21 cellular contexts compared by ENCODE assay signal in genomic region chr3:195009607-195010006, GRCh38.
DNase-seq lines count a peak whose midpoint lies in the region; ATAC-seq and TF ChIP-seq lines count a peak whose summit lies in the region.
"Had no signal": no experiment of that assay in that cellular context is flagged by ENCODE, and none has a peak within 500 bp of the region (broad histone marks: within the 10 kb centered on the region; RNA-seq: fewer than 3 reads in every experiment).

No MANE protein-coding gene starts in this region.

- H3K4me1 ChIP-seq in RWPE2 (ENCODE audit: insufficient read depth, poor library complexity, severe bottlenecking), result no peaks in the 10 kb centered on the region

- DNase-seq in CD1c-positive myeloid dendritic cell (ENCODE audit: extremely low spot score) (peak; percentile 47), MV-4-11 (lab: John Stamatoyannopoulos, UW) (peak; percentile 82), RWPE2 (ENCODE audit: low spot score) (peak; percentile 3), sciatic nerve (ENCODE audit: low spot score) (peak; percentile 41)
- DNase-seq in activated CD4-positive, alpha-beta T cell treated with anti-CD3 and anti-CD28 coated beads for 1 hour, result no peak
- no peak for DNase-seq in stimulated activated CD4-positive, alpha-beta T cell treated with anti-CD3 and anti-CD28 coated beads, Interleukin-1b, Interleukin-23, amount 100 ng/mL, for 48 hours
- DNase-seq: ACHN; AML-193; Calu3; CD4-positive, alpha-beta memory T cell; DMS53; GOT3; KBM-7; NCI-H1105 treated with DMSO at 0.1 percent for 48 hours; NCI-H187; NCI-H226; NCI-H524 treated with DMSO at 0.1 percent for 48 hours; PC-9; SK-N-SH; T-cell had no signal

- no peak overlapping the region for H3K27ac ChIP-seq in RWPE2 (ENCODE audit: poor library complexity, severe bottlenecking)
- H3K27ac ChIP-seq: PC-9 had no signal

- H3K9me3 ChIP-seq in RWPE2 (ENCODE audit: severe bottlenecking), result no peaks in the 10 kb centered on the region
- H3K9me3 ChIP-seq: SK-N-SH had no signal

- H3K4me3 ChIP-seq in RWPE2 (ENCODE audit: severe bottlenecking), result no peak overlapping the region
- H3K4me3 ChIP-seq: PC-9 had no signal

- no peak for TF ChIP-seq CTCF in RWPE2 (IDR thresholded peaks at IDR 0.05; ENCODE audit: poor library complexity, severe bottlenecking)

- intact Hi-C loops in sciatic nerve (cut with DNase I), result no loop called here

- no peaks in the 10 kb centered on the region for H3K27me3 ChIP-seq in RWPE2 (ENCODE audit: insufficient read depth, poor library complexity, severe bottlenecking)

- H3K36me3 ChIP-seq in RWPE2 (ENCODE audit: low read depth), result no peaks in the 10 kb centered on the region

- ATAC-seq in RWPE2 (ENCODE audit: low read depth) (no peak), sciatic nerve (no peak), GM18868 (IDR thresholded peaks at IDR 0.05; ENCODE audit: unreplicated experiment) (no peak)
- ATAC-seq: T-cell had no signal

Comparison
In these comparisons a context has a peak if more than half of its experiments do, and no peak if none do; other contexts are left out.
1. DNase-seq: peak in CD1c-positive myeloid dendritic cell (single experiment), MV-4-11 (single experiment), RWPE2 (single experiment) and sciatic nerve (single experiment); none in activated CD4-positive, alpha-beta T cell treated with anti-CD3 and anti-CD28 coated beads for 1 hour (single experiment) and stimulated activated CD4-positive, alpha-beta T cell treated with anti-CD3 and anti-CD28 coated beads, Interleukin-1b, Interleukin-23, amount 100 ng/mL, for 48 hours (single experiment).